ENCODE assay signal across 17 cellular contexts in genomic region chr7:76060842-76061241, GRCh38. TPM values are rescaled to one million over a fixed set of nuclear protein-coding genes. Genes with fewer than 3 reads are reported as not detected.
DNase-seq lines count a peak whose midpoint lies in the region; ATAC-seq and TF ChIP-seq lines count a peak whose summit lies in the region.
"Had no signal": no experiment of that assay in that cellular context is flagged by ENCODE, and none has a peak within 500 bp of the region (broad histone marks: within the 10 kb centered on the region; RNA-seq: fewer than 3 reads in every experiment).

No MANE protein-coding gene starts in this region.

- H3K79me1 ChIP-seq in IMR-90 (ENCODE audit: low read depth in 1 of 2, low read length in 2 of 2), result peaks cover 25 to 60% of the 10 kb centered on the region in 2 experiments

- H2BK15ac ChIP-seq in IMR-90 (ENCODE audit: low read depth, low read length), result no peak overlapping the region

- H3K4me1 ChIP-seq in IMR-90 (ENCODE audit: control insufficient read depth, insufficient read depth, low read length) (no peaks in the 10 kb centered on the region), skeletal muscle tissue (ENCODE audit: control insufficient read depth in 3 of 3, insufficient read depth in 3 of 3, low read length in 3 of 3) (peaks cover 34 to 45% (median 37%) of the 10 kb centered on the region in 3 donors)

- no peak overlapping the region for H2BK5ac ChIP-seq in IMR-90 (ENCODE audit: low read depth, low read length, poor library complexity, severe bottlenecking)

- TF ChIP-seq POLR2A in IMR-90 (IDR thresholded peaks at IDR 0.05; ENCODE audit: low read depth, low read length), result no peak

- no peak overlapping the region for H3K14ac ChIP-seq in IMR-90 (replicated peaks; ENCODE audit: low read depth, low read length)

- CTCF ChIA-PET in IMR-90 (lab: Yijun Ruan, JAX), result no interaction called here

- no peak overlapping the region for H4K91ac ChIP-seq in IMR-90 (ENCODE audit: insufficient read depth, low read depth, low read length)

- H3K9me3 ChIP-seq in IMR-90 (ENCODE audit: control insufficient read depth, insufficient read depth, low read length) (no peaks in the 10 kb centered on the region), skeletal muscle tissue (ENCODE audit: control insufficient read depth in 3 of 3, low read length in 3 of 3) (no peaks in the 10 kb centered on the region)
- H3K9me3 ChIP-seq: A549, Peyer's patch had no signal

- no peak overlapping the region for H4K5ac ChIP-seq in IMR-90 (ENCODE audit: low read depth, low read length)

- ATAC-seq in IMR-90 (ENCODE audit: low read depth), result no peak
- peak; percentile 85 for ATAC-seq in left ventricle myocardium superior
- no peak for ATAC-seq in GM19397 (IDR thresholded peaks at IDR 0.05; ENCODE audit: unreplicated experiment)
- ATAC-seq: A549 had no signal

- H2AFZ ChIP-seq in IMR-90 (replicated peaks; ENCODE audit: low read length, poor library complexity), result no peak overlapping the region

- peaks cover 24% of the 10 kb centered on the region for H4K20me1 ChIP-seq in IMR-90 (ENCODE audit: insufficient read depth, low read length)

- no peak overlapping the region for H4K8ac ChIP-seq in IMR-90 (ENCODE audit: low read depth in 2 of 2, low read length in 2 of 2)

- H3K36me3 ChIP-seq in IMR-90 (ENCODE audit: control insufficient read depth, insufficient read depth, low read length) (peaks cover 84% of the 10 kb centered on the region), skeletal muscle tissue (ENCODE audit: control insufficient read depth in 3 of 3, insufficient read depth in 3 of 3, low read length in 3 of 3) (peaks cover 75 to 88% (median 85%) of the 10 kb centered on the region in 3 donors)

- no peak overlapping the region for H3K23ac ChIP-seq in IMR-90 (ENCODE audit: low read depth, low read length)

- H2AK5ac ChIP-seq in IMR-90 (ENCODE audit: low read depth, low read length), result no peak overlapping the region

- in situ Hi-C loops in IMR-90 (cut with MboI; ENCODE audit: low sequenced_read_pairs), result no loop called here

- H2BK120ac ChIP-seq in IMR-90 (ENCODE audit: low read depth, low read length), result no peak overlapping the region

- H3K18ac ChIP-seq in IMR-90 (ENCODE audit: low read depth, low read length), result no peak overlapping the region

- dilution Hi-C loops in IMR-90 (cut with HindIII; ENCODE audit: low sequenced_read_pairs, unreplicated experiment), result no loop called here

- H3K27me3 ChIP-seq in IMR-90 (ENCODE audit: control insufficient read depth, insufficient read depth, low read length) (no peaks in the 10 kb centered on the region), skeletal muscle tissue (ENCODE audit: control insufficient read depth in 3 of 3, insufficient read depth in 3 of 3, low read length in 3 of 3) (no peaks in the 10 kb centered on the region)
- H3K27me3 ChIP-seq: Peyer's patch had no signal

- WGBS in IMR-90 (ENCODE audit: extremely low coverage in 2 of 2, insufficient read length in 1 of 2), 2 experiments, result 91% methylated on average over 5 of the region's 6 CpGs; no CpG with 5 or more reads in 1 of the 2 experiments

- H3K56ac ChIP-seq in IMR-90 (ENCODE audit: extremely low read depth, insufficient read depth, low read length), result no peak overlapping the region

- no peak overlapping the region for H2BK20ac ChIP-seq in IMR-90 (ENCODE audit: low read depth, low read length)

- TF ChIP-seq RAD21 in IMR-90 (IDR thresholded peaks at IDR 0.05; ENCODE audit: low read length), result no peak

- H3K9ac ChIP-seq in IMR-90 (ENCODE audit: low read depth, low read length) (no peak overlapping the region), skeletal muscle tissue (ENCODE audit: low read depth in 1 of 3, low read length in 3 of 3) (peak overlapping the region; percentile 14 to 54 (median 43))
- H3K9ac ChIP-seq: KMS-11 had no signal

- no TSS peak for BruUV-seq in IMR-90 (replicated peaks; lab: Mats Ljungman, UMichigan)

- peaks cover 5% of the 10 kb centered on the region; the same call in 1 of the 2 replicates for H3K9me1 ChIP-seq in IMR-90 (ENCODE audit: insufficient read depth, low read length)

- no peak for TF ChIP-seq CTCF in IMR-90 (conservative IDR thresholded peaks at IDR 0.05; ENCODE audit: low read depth, low read length)

- peak overlapping the region; percentile 21 for H2AK9ac ChIP-seq in IMR-90 (replicated peaks; ENCODE audit: low read depth, low read length, poor library complexity)

- POLR2A ChIA-PET in IMR-90 (lab: Charles Lee; ENCODE audit: unreplicated experiment), result no interaction called here

- H3K27ac ChIP-seq in IMR-90 (ENCODE audit: insufficient read depth, low read length) (no peak overlapping the region), skeletal muscle tissue (ENCODE audit: low read depth, low read length) (peak overlapping the region; percentile 27)
- H3K27ac ChIP-seq: A549, HL-60, KMS-11, Peyer's patch had no signal

- H3K4ac ChIP-seq in IMR-90 (ENCODE audit: low read depth, low read length), result no peak overlapping the region

- intact Hi-C loops in IMR-90 (cut with micrococcal nuclease), result no loop called here
- intact Hi-C loops in left ventricle myocardium superior (cut with micrococcal nuclease), result no loop called here

- DNase-seq in IMR-90 (no peak), cerebellum (ENCODE audit: low spot score) (peak; percentile 35), left ventricle myocardium superior (peak; percentile 88), T1000 (lab: John Stamatoyannopoulos, UW) (no peak), HK-2 (ENCODE audit: unreplicated experiment) (no peak), retina (no peak)
- DNase-seq: COR-L47, NCI-H1092 treated with DMSO at 0.1 percent for 48 hours, NCI-H1694 treated with DMSO at 0.1 percent for 48 hours, NCI-H510A, Peyer's patch, SIG-M5 had no signal

- H3K4me3 ChIP-seq in IMR-90 (ENCODE audit: insufficient read depth, low read depth, low read length), result no peak overlapping the region
- H3K4me3 ChIP-seq in skeletal muscle tissue (ENCODE audit: low read length in 3 of 3), result no peak overlapping the region
- H3K4me3 ChIP-seq: A549, Peyer's patch had no signal

- H3K4me2 ChIP-seq in IMR-90 (ENCODE audit: low read depth, low read length), result no peak overlapping the region
- H3K4me2 ChIP-seq: A549, KMS-11 had no signal

TF ChIP-seq in IMR-90, 13 proteins besides CTCF, POLR2A, EP300 and RAD21:
- TF ChIP-seq BHLHE40 (IDR thresholded peaks at IDR 0.05; ENCODE audit: low read depth, low read length), result no peak
- no peak for TF ChIP-seq FOS (IDR thresholded peaks at IDR 0.05; ENCODE audit: low read depth, low read length)
- TF ChIP-seq RCOR1 (IDR thresholded peaks at IDR 0.05; ENCODE audit: insufficient replicate concordance, low read length), result no peak
- TF ChIP-seq MAZ (IDR thresholded peaks at IDR 0.05; ENCODE audit: borderline replicate concordance, low read depth, low read length), result no peak
- TF ChIP-seq MXI1 (IDR thresholded peaks at IDR 0.05; ENCODE audit: borderline replicate concordance, low read depth, low read length), result no peak
- TF ChIP-seq NFE2L2 (IDR thresholded peaks at IDR 0.05; ENCODE audit: low read depth, low read length), result no peak
- TF ChIP-seq ELK1 (IDR thresholded peaks at IDR 0.05; ENCODE audit: borderline replicate concordance, low read depth, low read length), result no peak
- TF ChIP-seq CHD1 (IDR thresholded peaks at IDR 0.05; ENCODE audit: low read depth, low read length), result no peak
- TF ChIP-seq RFX5 (IDR thresholded peaks at IDR 0.05; ENCODE audit: low read depth, low read length), result no peak
- TF ChIP-seq SMC3 (IDR thresholded peaks at IDR 0.05; ENCODE audit: low read depth, low read length), result no peak
- TF ChIP-seq MAFK (IDR thresholded peaks at IDR 0.05; ENCODE audit: low read depth, low read length), result no peak
- no peak for TF ChIP-seq CEBPB (IDR thresholded peaks at IDR 0.05; ENCODE audit: low read depth, low read length)

RNA-seq across cellular contexts. Expression of gene MDH2, which starts 12.9 kb away (rescaled TPM):
- total RNA-seq in IMR-90 (2012; rRNA removed) (55.4 and 56.1 TPM in 2 replicates), cerebellum (36.3 TPM), left ventricle myocardium superior (680 TPM), skeletal muscle tissue (44.4 TPM)
- polyA plus RNA-seq in IMR-90 (2012; rRNA removed), result 206 and 232 TPM in 2 replicates
- polyA plus RNA-seq in IMR-90 (2012; cell fraction: cytosol; rRNA removed), result 161 and 191 TPM in 2 replicates
- 83.5 and 115 TPM in 2 replicates for polyA plus RNA-seq in IMR-90 (2012; cell fraction: nucleus; rRNA removed; ENCODE audit: low replicate concordance)

RNA-seq across cellular contexts. Expression of gene STYXL1, which starts 13.0 kb away (rescaled TPM):
- total RNA-seq in IMR-90 (2012; rRNA removed), result 70.0 and 73.8 TPM in 2 replicates
- polyA plus RNA-seq in IMR-90 (2012; rRNA removed), result 53.9 and 66.1 TPM in 2 replicates
- polyA plus RNA-seq in IMR-90 (2012; cell fraction: cytosol; rRNA removed), result 40.2 and 55.4 TPM in 2 replicates
- 23.0 and 50.8 TPM in 2 replicates for polyA plus RNA-seq in IMR-90 (2012; cell fraction: nucleus; rRNA removed; ENCODE audit: low replicate concordance)
- 15.0 TPM for total RNA-seq in cerebellum
- total RNA-seq in left ventricle myocardium superior, result 21.9 TPM
- total RNA-seq in skeletal muscle tissue, result 31.8 TPM

Comparison
In these comparisons a context has a peak if more than half of its experiments do, and no peak if none do; other contexts are left out.
1. DNase-seq: peak in cerebellum (single experiment) and left ventricle myocardium superior (single experiment); none in IMR-90 (single experiment), T1000 (single experiment), HK-2 (single experiment) and retina (single experiment).
2. RNA of gene MDH2, which starts 12.9 kb away (total RNA-seq): 680 TPM in left ventricle myocardium superior (single experiment); 55.4 to 56.1 TPM in IMR-90, 44.4 TPM in skeletal muscle tissue (single experiment) and 36.3 TPM in cerebellum (single experiment); every median in the first group is over 10 times any median in the second.